Comparison of ENCODE assay signal across 11 cellular contexts in the genomic region with DNA sequence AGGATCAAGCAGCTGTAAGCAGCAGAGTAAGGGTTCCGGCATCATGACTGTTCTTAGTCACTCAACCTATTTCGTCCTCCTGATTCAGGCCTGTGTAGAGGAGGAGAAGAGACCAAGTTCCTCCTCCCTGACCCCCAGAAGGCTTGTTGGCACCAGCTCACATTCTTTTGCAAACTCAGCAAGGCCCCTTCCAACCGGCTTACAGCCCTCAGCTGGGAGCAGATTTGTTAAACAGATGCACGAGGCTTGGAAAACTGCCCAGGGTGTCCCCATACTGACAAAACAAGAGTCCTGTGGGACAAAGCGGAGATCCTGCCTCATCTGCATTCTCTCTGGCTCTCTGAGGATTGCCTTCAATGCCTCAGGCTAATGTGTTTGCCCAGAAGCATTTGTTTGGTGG.
DNase-seq lines count a peak whose midpoint lies in the region; ATAC-seq, FAIRE-seq and TF ChIP-seq lines count a peak whose summit lies in the region.
"Had no signal": no experiment of that assay in that cellular context is flagged by ENCODE, and none has a peak within 500 bp of the region (broad histone marks: within the 10 kb centered on the region; RNA-seq: fewer than 3 reads in every experiment).

No MANE protein-coding gene starts in this region.

- no peak overlapping the region for H2AFZ ChIP-seq in mammary epithelial cell (ENCODE audit: low read depth, low read length)

- H3K4me3 Mint-ChIP-seq in MCF 10A (ENCODE audit: unreplicated experiment), result no peak overlapping the region
- H3K4me3 Mint-ChIP-seq in naive thymus-derived CD4-positive, alpha-beta T cell, result no peak overlapping the region

- H3K9me3 ChIP-seq in mammary epithelial cell (replicated peaks; ENCODE audit: insufficient read depth, low read length) (no peaks in the 10 kb centered on the region), kidney (ENCODE audit: control insufficient read depth in 1 of 2, low read length in 2 of 2) (no peaks in the 10 kb centered on the region), uterus (no peaks in the 10 kb centered on the region)
- H3K9me3 ChIP-seq in naive thymus-derived CD4-positive, alpha-beta T cell (ENCODE audit: control insufficient read depth in 2 of 3, low read length in 3 of 3), result no peaks in the 10 kb centered on the region
- H3K9me3 ChIP-seq: neutrophil had no signal

- no peaks in the 10 kb centered on the region for H3K36me3 Mint-ChIP-seq in MCF 10A (ENCODE audit: insufficient read depth, unreplicated experiment)
- H3K36me3 Mint-ChIP-seq in naive thymus-derived CD4-positive, alpha-beta T cell, result no peaks in the 10 kb centered on the region

- no peak overlapping the region for H3K27ac ChIP-seq in mammary epithelial cell (ENCODE audit: insufficient read depth, low read depth, low read length)
- no peak overlapping the region for H3K27ac ChIP-seq in kidney (ENCODE audit: low read depth in 2 of 2, low read length in 2 of 2)
- no peak overlapping the region for H3K27ac ChIP-seq in uterus
- H3K27ac ChIP-seq in naive thymus-derived CD4-positive, alpha-beta T cell (ENCODE audit: low read depth, low read length), result no peak overlapping the region
- H3K27ac ChIP-seq: neutrophil had no signal

- in situ Hi-C loops in mammary epithelial cell (cut with MboI; ENCODE audit: low sequenced_read_pairs in 2 of 2), result no loop called here

- H3K9ac ChIP-seq in mammary epithelial cell (ENCODE audit: insufficient read depth, low read length) (no peak overlapping the region), kidney (ENCODE audit: low read length in 2 of 2) (no peak overlapping the region)

- H3K4me1 ChIP-seq in mammary epithelial cell (ENCODE audit: insufficient read depth, low read length) (no peaks in the 10 kb centered on the region), kidney (ENCODE audit: control insufficient read depth in 1 of 2, insufficient read depth in 1 of 2, low read depth in 1 of 2, low read length in 2 of 2) (no peaks in the 10 kb centered on the region), uterus (no peaks in the 10 kb centered on the region)
- H3K4me1 ChIP-seq in naive thymus-derived CD4-positive, alpha-beta T cell (ENCODE audit: control insufficient read depth in 2 of 2, insufficient read depth in 2 of 2, low read length in 2 of 2), result no peaks in the 10 kb centered on the region

- H3K27me3 ChIP-seq in mammary epithelial cell (ENCODE audit: insufficient read depth, low read length) (no peaks in the 10 kb centered on the region), uterus (no peaks in the 10 kb centered on the region)
- no peaks in the 10 kb centered on the region for H3K27me3 ChIP-seq in naive thymus-derived CD4-positive, alpha-beta T cell (ENCODE audit: control insufficient read depth in 2 of 2, insufficient read depth in 2 of 2, low read length in 2 of 2)
- H3K27me3 ChIP-seq: neutrophil had no signal

- no peak overlapping the region for H3K4me2 ChIP-seq in mammary epithelial cell (ENCODE audit: insufficient read depth, low read depth, low read length)

- H3K79me2 ChIP-seq in mammary epithelial cell (ENCODE audit: insufficient read depth, low read length), result no peaks in the 10 kb centered on the region

- H3K27me3 Mint-ChIP-seq in MCF 10A (ENCODE audit: insufficient read depth, unreplicated experiment), result no peaks in the 10 kb centered on the region
- peaks cover 4 to 17% (median 6%) of the 10 kb centered on the region in 5 donors for H3K27me3 Mint-ChIP-seq in naive thymus-derived CD4-positive, alpha-beta T cell

- no peaks in the 10 kb centered on the region for H4K20me1 ChIP-seq in mammary epithelial cell (ENCODE audit: insufficient read depth, low read length)

- BruUV-seq in MCF 10A (replicated peaks; lab: Mats Ljungman, UMichigan) (no TSS peak), mammary epithelial cell (replicated peaks; lab: Mats Ljungman, UMichigan) (no TSS peak)

- TF ChIP-seq CTCF in MCF 10A (IDR thresholded peaks at IDR 0.05; ENCODE audit: unreplicated experiment) (no peak), mammary epithelial cell (conservative IDR thresholded peaks at IDR 0.05 in 1 of 2, IDR thresholded peaks at IDR 0.05 in 1 of 2; ENCODE audit: extremely low read depth in 1 of 2, insufficient read depth in 1 of 2, low read depth in 1 of 2, low read length in 2 of 2) (no peak), choroid plexus epithelial cell (conservative IDR thresholded peaks at IDR 0.05; ENCODE audit: low read depth, low read length) (no peak), kidney (IDR thresholded peaks at IDR 0.05; ENCODE audit: borderline replicate concordance, extremely low read depth, insufficient read depth) (no peak), uterus (IDR thresholded peaks at IDR 0.05) (no peak)

- no peaks in the 10 kb centered on the region for H3K4me1 Mint-ChIP-seq in MCF 10A (ENCODE audit: insufficient read depth, unreplicated experiment)
- H3K4me1 Mint-ChIP-seq in naive thymus-derived CD4-positive, alpha-beta T cell, result no peaks in the 10 kb centered on the region

- WGBS in mammary epithelial cell (ENCODE audit: low coverage, missing lambda C conversion rate), result 9% methylated on average over 5 of the region's 5 CpGs

- H3K4me3 ChIP-seq in mammary epithelial cell (replicated peaks in 1 of 3; ENCODE audit: insufficient read depth in 1 of 3, low read depth in 2 of 3, low read length in 3 of 3) (no peak overlapping the region), choroid plexus epithelial cell (ENCODE audit: low read depth, low read length) (no peak overlapping the region), kidney (ENCODE audit: low read length in 2 of 2) (no peak overlapping the region), uterus (no peak overlapping the region)
- H3K4me3 ChIP-seq in naive thymus-derived CD4-positive, alpha-beta T cell (ENCODE audit: low read length), result no peak overlapping the region
- H3K4me3 ChIP-seq: K562 had no signal

- DNase-seq in MCF 10A (ENCODE audit: unreplicated experiment), result peak; percentile 21
- DNase-seq in mammary epithelial cell, result no peak
- peak; percentile 75 for DNase-seq in choroid plexus epithelial cell (ENCODE audit: low read depth)
- DNase-seq in kidney, result peak; percentile 74
- peak; percentile 41 to 58 for DNase-seq in uterus
- DNase-seq in naive thymus-derived CD4-positive, alpha-beta T cell, result no peak
- DNase-seq in NCI-H1048 (lab: John Stamatoyannopoulos, UW), result no peak
- no peak for DNase-seq in RKO (ENCODE audit: low spot score)

- no peaks in the 10 kb centered on the region for H3K9me3 Mint-ChIP-seq in MCF 10A (ENCODE audit: unreplicated experiment)
- H3K9me3 Mint-ChIP-seq in naive thymus-derived CD4-positive, alpha-beta T cell, result peaks cover 0 to 4% (median 0%) of the 10 kb centered on the region in 11 donors

- POLR2A ChIA-PET in MCF 10A (lab: Yijun Ruan, JAX), result no interaction called here
- POLR2A ChIA-PET in naive thymus-derived CD4-positive, alpha-beta T cell (lab: Charles Lee), result no interaction called here

- H3K36me3 ChIP-seq in mammary epithelial cell (ENCODE audit: insufficient read depth, low read length) (no peaks in the 10 kb centered on the region), kidney (ENCODE audit: control insufficient read depth in 1 of 2, insufficient read depth in 2 of 2, low read length in 2 of 2) (no peaks in the 10 kb centered on the region), uterus (no peaks in the 10 kb centered on the region)
- no peaks in the 10 kb centered on the region for H3K36me3 ChIP-seq in naive thymus-derived CD4-positive, alpha-beta T cell (ENCODE audit: control insufficient read depth in 2 of 3, insufficient read depth in 3 of 3, low read length in 3 of 3)
- H3K36me3 ChIP-seq: neutrophil had no signal

- CTCF ChIA-PET in MCF 10A (lab: Yijun Ruan, JAX), result interaction anchor here (1.4 kb wide), 1 partner anchor 205 kb away, joined by 4 read pairs; no protein-coding TSS in a partner anchor
- CTCF ChIA-PET in mammary epithelial cell (lab: Charles Lee; ENCODE audit: low non-redundant PET), result no interaction called here
- CTCF ChIA-PET in naive thymus-derived CD4-positive, alpha-beta T cell (lab: Charles Lee), result no interaction called here

- TF ChIP-seq POLR2A in uterus (IDR thresholded peaks at IDR 0.05), result no peak

- ATAC-seq in naive thymus-derived CD4-positive, alpha-beta T cell, result no peak
- ATAC-seq: HCT116, K562 had no signal

- no peak overlapping the region for H3K27ac Mint-ChIP-seq in MCF 10A (ENCODE audit: low read depth, unreplicated experiment)
- H3K27ac Mint-ChIP-seq in naive thymus-derived CD4-positive, alpha-beta T cell, result no peak overlapping the region

- no peak for FAIRE-seq in kidney (lab: Jason Lieb, UNC)
- FAIRE-seq: K562 had no signal

- intact Hi-C loops in MCF 10A (cut with micrococcal nuclease) (no loop called here), mammary epithelial cell (cut with micrococcal nuclease) (no loop called here), kidney (cut with DNase I) (no loop called here), uterus (cut with DNase I; ENCODE audit: low total_unique reads) (no loop called here)
- intact Hi-C loops in naive thymus-derived CD4-positive, alpha-beta T cell (cut with micrococcal nuclease), result no loop called here

- dilution Hi-C loops in mammary epithelial cell (cut with HindIII; ENCODE audit: low sequenced_read_pairs), result loop anchor here (5.0 kb wide), 1 partner anchor 83 kb away; no protein-coding TSS in a partner anchor

Comparison
In these comparisons a context has a peak if more than half of its experiments do, and no peak if none do; other contexts are left out.
1. DNase-seq: peak in MCF 10A (single experiment), choroid plexus epithelial cell (single experiment), kidney (single experiment) and uterus (2 of 2); none in mammary epithelial cell (single experiment), naive thymus-derived CD4-positive, alpha-beta T cell (0 of 9), NCI-H1048 (single experiment) and RKO (single experiment).